ENCODE assay signal across 18 cellular contexts in genomic region chr2:240217431-240218301, GRCh38.
DNase-seq lines count a peak whose midpoint lies in the region; ATAC-seq and TF ChIP-seq lines count a peak whose summit lies in the region.
"Had no signal": no experiment of that assay in that cellular context is flagged by ENCODE, and none has a peak within 500 bp of the region (broad histone marks: within the 10 kb centered on the region; RNA-seq: fewer than 3 reads in every experiment).

No MANE protein-coding gene starts in this region.

- no peak overlapping the region for H3K23ac ChIP-seq in IMR-90 (ENCODE audit: low read depth, low read length)

- intact Hi-C loops in IMR-90 (cut with micrococcal nuclease): no loop called here
- intact Hi-C loops in ovary (cut with DNase I): no loop called here

- H3K79me1 ChIP-seq in IMR-90 (ENCODE audit: low read depth in 1 of 2, low read length in 2 of 2): no peaks in the 10 kb centered on the region

- WGBS in IMR-90 (ENCODE audit: extremely low coverage in 2 of 2, insufficient read length in 1 of 2), 2 experiments: 92% methylated on average over 12 of the region's 20 CpGs; no CpG with 5 or more reads in 1 of the 2 experiments
- WGBS in ovary, 3 donors: 79 to 87% (median 85%) methylated on average over 20 of the region's 20 CpGs

- H4K5ac ChIP-seq in IMR-90 (ENCODE audit: low read depth, low read length): no peak overlapping the region

- DNase-seq in NCI-H82 (lab: John Stamatoyannopoulos, UW): peak; percentile 23
- no peak for DNase-seq in NCI-H82 treated with DMSO at 0.1 percent for 48 hours (lab: John Stamatoyannopoulos, UW; ENCODE audit: unreplicated experiment)
- DNase-seq in IMR-90: no peak
- peak; percentile 36 for DNase-seq in activated CD8-positive, alpha-beta memory T cell treated with anti-CD3 and anti-CD28 coated beads, Interleukin-2, amount 10 ng/mL, durations not matched to agents 7 days and 5 days
- DNase-seq in ovary: peak in 3 of 5 donors; percentile 12 to 15 (median 15)
- no peak for DNase-seq in SKM-1 (lab: John Stamatoyannopoulos, UW; ENCODE audit: unreplicated experiment)
- no peak for DNase-seq in hippocampal formation (lab: John Stamatoyannopoulos, UW)
- DNase-seq: 8988T; activated CD4-positive, alpha-beta T cell treated with anti-CD3 and anti-CD28 coated beads for 48 hours; CD8-positive, alpha-beta memory T cell; glutamatergic neuron; KBM-7; left cardiac atrium; naive thymus-derived CD4-positive, alpha-beta T cell; NCI-H1694 had no signal

- dilution Hi-C loops in IMR-90 (cut with HindIII; ENCODE audit: low sequenced_read_pairs, unreplicated experiment): no loop called here

- H3K14ac ChIP-seq in IMR-90 (replicated peaks; ENCODE audit: low read depth, low read length): no peak overlapping the region

- no peak overlapping the region for H3K4me2 ChIP-seq in IMR-90 (ENCODE audit: low read depth, low read length)

- no TSS peak for BruUV-seq in IMR-90 (replicated peaks; lab: Mats Ljungman, UMichigan)

- TF ChIP-seq RAD21 in IMR-90 (IDR thresholded peaks at IDR 0.05; ENCODE audit: low read length): no peak

- POLR2A ChIA-PET in IMR-90 (lab: Charles Lee; ENCODE audit: unreplicated experiment): no interaction called here

- no peaks in the 10 kb centered on the region for H3K9me1 ChIP-seq in IMR-90 (ENCODE audit: insufficient read depth, low read length)

- H3K27ac ChIP-seq in IMR-90 (ENCODE audit: insufficient read depth, low read length): no peak overlapping the region
- H3K27ac ChIP-seq in ovary: no peak overlapping the region

- H4K20me1 ChIP-seq in IMR-90 (ENCODE audit: insufficient read depth, low read length): no peaks in the 10 kb centered on the region

- H3K18ac ChIP-seq in IMR-90 (ENCODE audit: low read depth, low read length): no peak overlapping the region

- no peak overlapping the region; the same call in 1 of the 2 replicates for H2AK5ac ChIP-seq in IMR-90 (ENCODE audit: low read depth, low read length)

- TF ChIP-seq POLR2A in IMR-90 (IDR thresholded peaks at IDR 0.05; ENCODE audit: low read depth, low read length) (no peak), ovary (IDR thresholded peaks at IDR 0.05) (no peak)

- H3K36me3 Mint-ChIP-seq in activated CD8-positive, alpha-beta memory T cell treated with anti-CD3 and anti-CD28 coated beads, Interleukin-2, amount 10 ng/mL, durations not matched to agents 7 days and 5 days: no peaks in the 10 kb centered on the region
- H3K36me3 Mint-ChIP-seq: activated naive CD4-positive, alpha-beta T cell treated with anti-CD3 and anti-CD28 coated beads, Interleukin-2, amount 50 U/mL, for 24 hours; CD8-positive, alpha-beta memory T cell; naive thymus-derived CD4-positive, alpha-beta T cell; T-cell had no signal

- H2BK15ac ChIP-seq in IMR-90 (ENCODE audit: low read depth, low read length): no peak overlapping the region

- no peak overlapping the region for H3K27ac Mint-ChIP-seq in activated CD8-positive, alpha-beta memory T cell treated with anti-CD3 and anti-CD28 coated beads, Interleukin-2, amount 10 ng/mL, durations not matched to agents 7 days and 5 days
- H3K27ac Mint-ChIP-seq: activated naive CD4-positive, alpha-beta T cell treated with anti-CD3 and anti-CD28 coated beads, Interleukin-2, amount 50 U/mL, for 24 hours; CD8-positive, alpha-beta memory T cell; naive thymus-derived CD4-positive, alpha-beta T cell; T-cell had no signal

- peaks cover 7% of the 10 kb centered on the region for H3K27me3 Mint-ChIP-seq in activated CD8-positive, alpha-beta memory T cell treated with anti-CD3 and anti-CD28 coated beads, Interleukin-2, amount 10 ng/mL, durations not matched to agents 7 days and 5 days

- no peak overlapping the region for H3K56ac ChIP-seq in IMR-90 (ENCODE audit: extremely low read depth, insufficient read depth, low read length)

- ATAC-seq in IMR-90 (ENCODE audit: low read depth) (no peak), HG02623 (IDR thresholded peaks at IDR 0.05; ENCODE audit: unreplicated experiment) (no peak)
- peak; percentile 58 for ATAC-seq in activated CD8-positive, alpha-beta memory T cell treated with anti-CD3 and anti-CD28 coated beads, Interleukin-2, amount 10 ng/mL, durations not matched to agents 7 days and 5 days
- ATAC-seq: left cardiac atrium; naive thymus-derived CD4-positive, alpha-beta T cell; T-cell had no signal

- no peak overlapping the region for H2AK9ac ChIP-seq in IMR-90 (replicated peaks; ENCODE audit: low read depth, low read length, poor library complexity)

- H2BK120ac ChIP-seq in IMR-90 (ENCODE audit: low read depth, low read length): no peak overlapping the region

- peaks cover 2% of the 10 kb centered on the region for H3K4me1 ChIP-seq in IMR-90 (ENCODE audit: control insufficient read depth, insufficient read depth, low read length)
- H3K4me1 ChIP-seq in ovary (ENCODE audit: insufficient read depth): no peaks in the 10 kb centered on the region

- H3K9me3 Mint-ChIP-seq in activated CD8-positive, alpha-beta memory T cell treated with anti-CD3 and anti-CD28 coated beads, Interleukin-2, amount 10 ng/mL, durations not matched to agents 7 days and 5 days (ENCODE audit: low read depth): no peaks in the 10 kb centered on the region
- H3K9me3 Mint-ChIP-seq: activated naive CD4-positive, alpha-beta T cell treated with anti-CD3 and anti-CD28 coated beads, Interleukin-2, amount 50 U/mL, for 24 hours; CD8-positive, alpha-beta memory T cell; naive thymus-derived CD4-positive, alpha-beta T cell; T-cell had no signal

- no peak overlapping the region for H2BK5ac ChIP-seq in IMR-90 (ENCODE audit: low read depth, low read length, poor library complexity, severe bottlenecking)

- H3K9ac ChIP-seq in IMR-90 (ENCODE audit: low read depth, low read length): no peak overlapping the region

- no peak overlapping the region for H2BK20ac ChIP-seq in IMR-90 (ENCODE audit: low read depth, low read length)

- H3K27me3 ChIP-seq in IMR-90 (ENCODE audit: control insufficient read depth, insufficient read depth, low read length): peaks cover 6% of the 10 kb centered on the region; the same call in 1 of the 2 replicates
- no peaks in the 10 kb centered on the region for H3K27me3 ChIP-seq in ovary

- TF ChIP-seq CTCF in IMR-90 (conservative IDR thresholded peaks at IDR 0.05; ENCODE audit: low read depth, low read length): no peak
- TF ChIP-seq CTCF in ovary (IDR thresholded peaks at IDR 0.05): no peak

- H4K8ac ChIP-seq in IMR-90 (ENCODE audit: low read depth in 2 of 2, low read length in 2 of 2): no peak overlapping the region

- CTCF ChIA-PET in IMR-90 (lab: Yijun Ruan, JAX): no interaction called here
- CTCF ChIA-PET in activated CD8-positive, alpha-beta memory T cell treated with anti-CD3 and anti-CD28 coated beads, Interleukin-2, amount 10 ng/mL, durations not matched to agents 7 days and 5 days (lab: Charles Lee): no interaction called here

- H3K4me3 Mint-ChIP-seq in activated CD8-positive, alpha-beta memory T cell treated with anti-CD3 and anti-CD28 coated beads, Interleukin-2, amount 10 ng/mL, durations not matched to agents 7 days and 5 days: no peak overlapping the region
- H3K4me3 Mint-ChIP-seq: activated naive CD4-positive, alpha-beta T cell treated with anti-CD3 and anti-CD28 coated beads, Interleukin-2, amount 50 U/mL, for 24 hours; CD8-positive, alpha-beta memory T cell; naive thymus-derived CD4-positive, alpha-beta T cell; T-cell had no signal

- H3K36me3 ChIP-seq in IMR-90 (ENCODE audit: control insufficient read depth, insufficient read depth, low read length) (no peaks in the 10 kb centered on the region), ovary (no peaks in the 10 kb centered on the region)

- no peak for TF ChIP-seq EP300 in ovary (IDR thresholded peaks at IDR 0.05)

- H4K91ac ChIP-seq in IMR-90 (ENCODE audit: insufficient read depth, low read depth, low read length): no peak overlapping the region

- no peaks in the 10 kb centered on the region for H3K9me3 ChIP-seq in IMR-90 (ENCODE audit: control insufficient read depth, insufficient read depth, low read length)
- no peaks in the 10 kb centered on the region for H3K9me3 ChIP-seq in ovary

- H3K4ac ChIP-seq in IMR-90 (ENCODE audit: low read depth, low read length): no peak overlapping the region

- no peaks in the 10 kb centered on the region for H3K4me1 Mint-ChIP-seq in activated CD8-positive, alpha-beta memory T cell treated with anti-CD3 and anti-CD28 coated beads, Interleukin-2, amount 10 ng/mL, durations not matched to agents 7 days and 5 days
- H3K4me1 Mint-ChIP-seq: activated naive CD4-positive, alpha-beta T cell treated with anti-CD3 and anti-CD28 coated beads, Interleukin-2, amount 50 U/mL, for 24 hours; CD8-positive, alpha-beta memory T cell; naive thymus-derived CD4-positive, alpha-beta T cell; T-cell had no signal

- peak overlapping the region; percentile 9 for H2AFZ ChIP-seq in IMR-90 (replicated peaks; ENCODE audit: low read length, poor library complexity)

- H3K4me3 ChIP-seq in IMR-90 (ENCODE audit: insufficient read depth, low read depth, low read length): no peak overlapping the region
- H3K4me3 ChIP-seq in ovary: no peak overlapping the region

- in situ Hi-C loops in IMR-90 (cut with MboI; ENCODE audit: low sequenced_read_pairs): no loop called here

TF ChIP-seq in IMR-90, 13 proteins besides CTCF, POLR2A, EP300 and RAD21 (continues in another document):
- TF ChIP-seq CHD1 (IDR thresholded peaks at IDR 0.05; ENCODE audit: low read depth, low read length): no peak
- TF ChIP-seq ELK1 (IDR thresholded peaks at IDR 0.05; ENCODE audit: borderline replicate concordance, low read depth, low read length): no peak
- no peak for TF ChIP-seq MXI1 (IDR thresholded peaks at IDR 0.05; ENCODE audit: borderline replicate concordance, low read depth, low read length)
- TF ChIP-seq RCOR1 (IDR thresholded peaks at IDR 0.05; ENCODE audit: insufficient replicate concordance, low read length): no peak
- TF ChIP-seq NFE2L2 (IDR thresholded peaks at IDR 0.05; ENCODE audit: low read depth, low read length): no peak
- TF ChIP-seq BHLHE40 (IDR thresholded peaks at IDR 0.05; ENCODE audit: low read depth, low read length): no peak
- TF ChIP-seq MAFK (IDR thresholded peaks at IDR 0.05; ENCODE audit: low read depth, low read length): no peak

Comparison
In these comparisons a context has a peak if more than half of its experiments do, and no peak if none do; other contexts are left out.
1. DNase-seq: peak in NCI-H82 (single experiment), activated CD8-positive, alpha-beta memory T cell treated with anti-CD3 and anti-CD28 coated beads, Interleukin-2, amount 10 ng/mL, durations not matched to agents 7 days and 5 days (single experiment) and ovary (3 of 5); none in NCI-H82 treated with DMSO at 0.1 percent for 48 hours (single experiment), IMR-90 (single experiment), SKM-1 (single experiment) and hippocampal formation (0 of 2).